In the genomic region with DNA sequence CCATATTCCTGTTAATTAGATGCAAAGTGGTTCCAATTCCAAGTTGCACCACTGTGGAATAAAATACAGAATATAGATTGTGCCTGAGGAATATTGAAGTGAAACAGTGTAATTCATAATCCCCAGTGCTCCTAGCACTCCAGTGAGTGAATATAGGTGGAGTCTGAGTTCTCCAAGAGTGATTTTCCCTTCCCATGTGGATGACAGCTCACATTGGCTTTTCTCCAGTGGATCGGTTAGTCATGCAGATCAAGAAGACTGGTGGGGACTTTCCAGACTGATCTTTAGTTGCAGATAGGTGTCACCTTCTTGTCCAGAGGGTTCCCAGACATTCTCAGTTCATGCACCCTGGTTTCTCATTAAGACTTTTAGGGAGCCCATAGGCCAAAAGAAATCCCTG, we compare ENCODE assay signal across 12 cellular contexts. TPM values are rescaled to one million over a fixed set of nuclear protein-coding genes. Genes with fewer than 3 reads are reported as not detected.
A peak's percentile ranks its signal among the peaks of the same experiment; 100 is the strongest.
DNase-seq lines count a peak whose midpoint lies in the region; ATAC-seq, FAIRE-seq and TF ChIP-seq lines count a peak whose summit lies in the region.
"Had no signal": no experiment of that assay in that cellular context is flagged by ENCODE, and none has a peak within 500 bp of the region (broad histone marks: within the 10 kb centered on the region; RNA-seq: fewer than 3 reads in every experiment).

No MANE protein-coding gene starts in this region.

- H3K27me3 Mint-ChIP-seq in HFFc6 (ENCODE audit: insufficient read depth) = no peaks in the 10 kb centered on the region
- no peaks in the 10 kb centered on the region for H3K27me3 Mint-ChIP-seq in activated CD8-positive, alpha-beta T cell treated with anti-CD3 and anti-CD28 coated beads, Interleukin-2, amount 10 ng/mL, durations not matched to agents 7 days and 5 days (ENCODE audit: low read depth)

- no peak for TF ChIP-seq CTCF in HFFc6 (IDR thresholded peaks at IDR 0.05)

- no peak for TF ChIP-seq POLR2A in GM18505 (IDR thresholded peaks at IDR 0.05; ENCODE audit: borderline replicate concordance, extremely low read depth, insufficient read depth, insufficient read length)

- FAIRE-seq in islet of Langerhans (lab: Jason Lieb, UNC) = peak; percentile 73
- FAIRE-seq: H1 had no signal

- POLR2A ChIA-PET in activated CD8-positive, alpha-beta T cell treated with anti-CD3 and anti-CD28 coated beads, Interleukin-2, amount 10 ng/mL, durations not matched to agents 7 days and 5 days (lab: Charles Lee) = no interaction called here

- no peaks in the 10 kb centered on the region; the same call in 1 of the 2 replicates for H3K36me3 Mint-ChIP-seq in HFFc6 (ENCODE audit: low read depth)
- H3K36me3 Mint-ChIP-seq in activated CD8-positive, alpha-beta T cell treated with anti-CD3 and anti-CD28 coated beads, Interleukin-2, amount 10 ng/mL, durations not matched to agents 7 days and 5 days (ENCODE audit: low read depth) = peaks cover 10% of the 10 kb centered on the region

- H3K4me3 Mint-ChIP-seq in HFFc6 = no peak overlapping the region
- H3K4me3 Mint-ChIP-seq in activated CD8-positive, alpha-beta T cell treated with anti-CD3 and anti-CD28 coated beads, Interleukin-2, amount 10 ng/mL, durations not matched to agents 7 days and 5 days = no peak overlapping the region
- H3K4me3 Mint-ChIP-seq: CD8-positive, alpha-beta memory T cell had no signal

- peaks cover 34% of the 10 kb centered on the region for H3K4me1 Mint-ChIP-seq in HFFc6 (ENCODE audit: low read depth)
- H3K4me1 Mint-ChIP-seq in activated CD8-positive, alpha-beta T cell treated with anti-CD3 and anti-CD28 coated beads, Interleukin-2, amount 10 ng/mL, durations not matched to agents 7 days and 5 days (ENCODE audit: low read depth) = peaks cover 30% of the 10 kb centered on the region

- no peaks in the 10 kb centered on the region for H3K9me3 Mint-ChIP-seq in HFFc6
- H3K9me3 Mint-ChIP-seq in activated CD8-positive, alpha-beta T cell treated with anti-CD3 and anti-CD28 coated beads, Interleukin-2, amount 10 ng/mL, durations not matched to agents 7 days and 5 days (ENCODE audit: insufficient read depth) = no peaks in the 10 kb centered on the region
- H3K9me3 Mint-ChIP-seq: CD8-positive, alpha-beta memory T cell had no signal

- DNase-seq in A172 (ENCODE audit: low spot score) (peak; percentile 65), HFFc6 (peak; percentile 80), amniotic stem cell (lab: John Stamatoyannopoulos, UW) (peak; percentile 65), NCI-H345 treated with DMSO at 0.1 percent for 48 hours (lab: John Stamatoyannopoulos, UW; ENCODE audit: unreplicated experiment) (no peak), superior temporal gyrus (ENCODE audit: extremely low spot score) (no peak)
- DNase-seq in activated CD8-positive, alpha-beta T cell treated with anti-CD3 and anti-CD28 coated beads, Interleukin-2, amount 10 ng/mL, durations not matched to agents 7 days and 5 days = no peak
- DNase-seq: activated naive CD4-positive, alpha-beta T cell treated with anti-CD3 and anti-CD28 coated beads, Interleukin-2, amount 50 U/mL, for 16 hours; CD8-positive, alpha-beta memory T cell; glutamatergic neuron had no signal

- no peak overlapping the region for H3K27ac Mint-ChIP-seq in HFFc6
- no peak overlapping the region for H3K27ac Mint-ChIP-seq in activated CD8-positive, alpha-beta T cell treated with anti-CD3 and anti-CD28 coated beads, Interleukin-2, amount 10 ng/mL, durations not matched to agents 7 days and 5 days
- H3K27ac Mint-ChIP-seq: CD8-positive, alpha-beta memory T cell had no signal

- no peak for ATAC-seq in GM18505 (IDR thresholded peaks at IDR 0.05; ENCODE audit: unreplicated experiment)
- no peak for ATAC-seq in activated CD8-positive, alpha-beta T cell treated with anti-CD3 and anti-CD28 coated beads, Interleukin-2, amount 10 ng/mL, durations not matched to agents 7 days and 5 days

- CTCF ChIA-PET in activated CD8-positive, alpha-beta T cell treated with anti-CD3 and anti-CD28 coated beads, Interleukin-2, amount 10 ng/mL, durations not matched to agents 7 days and 5 days (lab: Charles Lee) = interaction anchor here (0.8 to 1.4 kb wide), 2 partner anchors 21 to 155 kb away, joined by 4 read pairs; no protein-coding TSS in a partner anchor

RNA-seq across cellular contexts. Expression of a gene that starts 47.8 kb away (rescaled TPM):
- 3.4 and 4.8 TPM in 2 replicates for total RNA-seq in A172 (2014; rRNA removed; shearing (Covaris generic))
- 1 to 10 TPM; 7.0 to 9.2 (median 8.4) TPM for total RNA-seq in HFFc6 (2021; fragmentation: NEBNext Ultra II Directional; extraction: Animal tissue kit (Norgen Biotek cat#: 25700))
- 10 to 100 TPM; 57.4 to 63.2 TPM for total RNA-seq in activated CD8-positive, alpha-beta T cell treated with anti-CD3 and anti-CD28 coated beads, Interleukin-2, amount 10 ng/mL, durations not matched to agents 7 days and 5 days

Comparison
In these comparisons a context has a peak if more than half of its experiments do, and no peak if none do; other contexts are left out.
1. DNase-seq: peak in A172 (single experiment), HFFc6 (single experiment) and amniotic stem cell (single experiment); none in NCI-H345 treated with DMSO at 0.1 percent for 48 hours (single experiment), activated CD8-positive, alpha-beta T cell treated with anti-CD3 and anti-CD28 coated beads, Interleukin-2, amount 10 ng/mL, durations not matched to agents 7 days and 5 days (single experiment) and superior temporal gyrus (single experiment).
2. RNA of a gene that starts 47.8 kb away (total RNA-seq): 57.4 to 63.2 TPM in activated CD8-positive, alpha-beta T cell treated with anti-CD3 and anti-CD28 coated beads, Interleukin-2, amount 10 ng/mL, durations not matched to agents 7 days and 5 days; 7.0 to 9.2 TPM in HFFc6 and 3.4 to 4.8 TPM in A172; every median in the first group is over 4 times any median in the second.